In the genomic region with DNA sequence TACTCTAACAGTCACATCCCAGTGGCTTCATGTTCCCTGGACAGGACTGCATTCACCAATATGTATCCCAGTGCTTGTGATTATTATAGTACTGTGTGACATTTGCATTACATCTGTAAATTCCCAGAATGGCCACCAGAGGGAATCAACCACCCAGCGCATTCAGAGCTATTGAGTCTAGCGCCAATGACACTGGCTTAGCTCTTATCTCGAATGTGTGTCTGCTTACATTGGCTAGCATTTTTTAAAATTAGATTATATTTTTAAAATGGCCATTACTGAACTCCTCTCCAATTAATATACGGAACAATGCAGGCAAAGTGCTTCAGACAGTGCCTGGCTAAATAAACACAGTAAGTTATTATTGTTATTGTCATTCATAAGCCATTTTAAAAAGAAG, we compare ENCODE assay signal across 8 cellular contexts. TPM values are rescaled to one million over a fixed set of nuclear protein-coding genes. Genes with fewer than 3 reads are reported as not detected.
DNase-seq lines count a peak whose midpoint lies in the region; ATAC-seq and TF ChIP-seq lines count a peak whose summit lies in the region.

No MANE protein-coding gene starts in this region.

- H3K4me1 Mint-ChIP-seq in activated CD8-positive, alpha-beta T cell treated with anti-CD3 and anti-CD28 coated beads for 36 hours (ENCODE audit: low read depth) = peaks cover 13% of the 10 kb centered on the region

- no peak overlapping the region for H3K4me3 ChIP-seq in foreskin fibroblast (ENCODE audit: low read depth in 1 of 2, low read length in 2 of 2)

- H3K4me3 Mint-ChIP-seq in activated CD8-positive, alpha-beta T cell treated with anti-CD3 and anti-CD28 coated beads for 36 hours = no peak overlapping the region

- CTCF ChIA-PET in activated CD8-positive, alpha-beta T cell treated with anti-CD3 and anti-CD28 coated beads for 36 hours (lab: Charles Lee) = interaction anchor here (0.6 to 9.8 kb wide), 61 partner anchors 9 to 1000 kb away, joined by 3 to 331 read pairs (median 5); partner anchors contain the start of gene TRIL

- H3K9me3 Mint-ChIP-seq in activated CD8-positive, alpha-beta T cell treated with anti-CD3 and anti-CD28 coated beads for 36 hours = no peaks in the 10 kb centered on the region

- peak; percentile 82 for ATAC-seq in HG03442 (IDR thresholded peaks at IDR 0.05; ENCODE audit: unreplicated experiment)
- ATAC-seq in activated CD8-positive, alpha-beta T cell treated with anti-CD3 and anti-CD28 coated beads for 36 hours = peak; percentile 85
- no peak for ATAC-seq in HG03039 (IDR thresholded peaks at IDR 0.05; ENCODE audit: unreplicated experiment)

- intact Hi-C loops in activated CD8-positive, alpha-beta T cell treated with anti-CD3 and anti-CD28 coated beads for 36 hours (cut with micrococcal nuclease) = loop anchor here (2.0 kb wide), 2 partner anchors 183 to 487 kb away; no protein-coding TSS in a partner anchor

- POLR2A ChIA-PET in activated CD8-positive, alpha-beta T cell treated with anti-CD3 and anti-CD28 coated beads for 36 hours (lab: Charles Lee) = no interaction called here

- TF ChIP-seq CTCF in activated CD8-positive, alpha-beta T cell treated with anti-CD3 and anti-CD28 coated beads for 36 hours (IDR thresholded peaks at IDR 0.05) = peak; percentile 74
- peak; percentile 77 for TF ChIP-seq CTCF in foreskin fibroblast (IDR thresholded peaks at IDR 0.05; ENCODE audit: low read depth, low read length)

- no peak overlapping the region for H3K27ac Mint-ChIP-seq in activated CD8-positive, alpha-beta T cell treated with anti-CD3 and anti-CD28 coated beads for 36 hours

- H3K27me3 Mint-ChIP-seq in activated CD8-positive, alpha-beta T cell treated with anti-CD3 and anti-CD28 coated beads for 36 hours = peaks cover 5% of the 10 kb centered on the region

- DNase-seq in COLO829 (ENCODE audit: low spot score) (peak; percentile 67), GM19238 (ENCODE audit: insufficient read length, low spot score) (peak; percentile 8), NCI-H345 (lab: John Stamatoyannopoulos, UW) (peak; percentile 87), foreskin fibroblast (peak; percentile 55 to 83), nucleus accumbens (lab: John Stamatoyannopoulos, UW) (peak in 38 of 56 donors; percentile 4 to 76 (median 23))
- DNase-seq in activated CD8-positive, alpha-beta T cell treated with anti-CD3 and anti-CD28 coated beads for 36 hours = peak; percentile 53

- H3K36me3 Mint-ChIP-seq in activated CD8-positive, alpha-beta T cell treated with anti-CD3 and anti-CD28 coated beads for 36 hours (ENCODE audit: low read depth) = no peaks in the 10 kb centered on the region

RNA-seq across cellular contexts. Expression of gene TRIL, which starts 36.3 kb away (rescaled TPM):
- total RNA-seq in activated CD8-positive, alpha-beta T cell treated with anti-CD3 and anti-CD28 coated beads for 36 hours = not detected

Comparison
In these comparisons a context has a peak if more than half of its experiments do, and no peak if none do; other contexts are left out.
1. DNase-seq: peak in every context shown above with its lines; median percentile 87 in NCI-H345; 69 in foreskin fibroblast; 67 in COLO829; 53 in activated CD8-positive, alpha-beta T cell treated with anti-CD3 and anti-CD28 coated beads for 36 hours; 23 in nucleus accumbens; 8 in GM19238.